20 cellular contexts compared by ENCODE assay signal in the genomic region with DNA sequence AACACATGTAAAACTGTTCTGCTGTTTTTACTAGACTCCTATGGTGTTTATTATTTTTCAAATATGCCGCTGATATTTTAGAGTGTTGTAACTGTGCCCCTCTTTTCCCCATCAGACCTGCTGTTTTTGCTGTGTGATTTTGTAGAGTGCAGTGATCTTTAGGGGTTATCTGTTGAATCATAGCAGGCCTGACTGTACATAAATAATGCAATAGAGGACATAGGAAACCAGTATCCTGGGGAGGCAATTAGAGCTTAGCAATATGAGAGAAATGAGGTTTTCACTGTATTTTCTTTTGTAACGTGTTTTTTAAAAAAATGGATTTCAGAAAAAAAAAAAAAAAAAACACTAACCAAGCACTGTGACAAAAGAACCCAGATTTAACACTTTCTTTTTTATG.
"Had no signal": no experiment of that assay in that cellular context is flagged by ENCODE, and none has a peak within 500 bp of the region (broad histone marks: within the 10 kb centered on the region; RNA-seq: fewer than 3 reads in every experiment).

No MANE protein-coding gene starts in this region.

- DNase-seq: Karpas-422, KG1, MG63, NCI-H1092, NCI-H1105 treated with DMSO at 0.1 percent for 48 hours, NCI-H1417 treated with DMSO at 0.1 percent for 48 hours, NCI-H146, NCI-H1694 treated with DMSO at 0.1 percent for 48 hours, NCI-H1930, NCI-H2081, NCI-H2107, NCI-H446, NCI-H510A, NCI-H524 treated with DMSO at 0.1 percent for 48 hours, NCI-H69, NCI-H774, OCI-M1, Right ventricle myocardium superior, RPMI8226, SIG-M5 had no signal
